Comparison of ENCODE assay signal across 8 cellular contexts in genomic region chr10:87503892-87504291, GRCh38. TPM values are rescaled to one million over a fixed set of nuclear protein-coding genes. Genes with fewer than 3 reads are reported as not detected.
A peak's percentile ranks its signal among the peaks of the same experiment; 100 is the strongest.
DNase-seq lines count a peak whose midpoint lies in the region; ATAC-seq and TF ChIP-seq lines count a peak whose summit lies in the region.

No MANE protein-coding gene starts in this region.

- H3K4me3 ChIP-seq in GM12864 (ENCODE audit: low read depth, low read length) (peak overlapping the region; percentile 75; the same call in 1 of the 2 replicates), SK-N-MC (peak overlapping the region; percentile 83), skeletal muscle satellite cell (ENCODE audit: low read length) (peak overlapping the region; percentile 91)

- H3K9ac ChIP-seq in SK-N-MC (ENCODE audit: insufficient read length) = peak overlapping the region; percentile 26
- H3K9ac ChIP-seq in skeletal muscle satellite cell (ENCODE audit: low read depth, low read length) = peak overlapping the region; percentile 85

- no peaks in the 10 kb centered on the region for H3K9me3 ChIP-seq in SK-N-MC (ENCODE audit: low read depth, low read length)
- H3K9me3 ChIP-seq in skeletal muscle satellite cell (replicated peaks; ENCODE audit: low read length) = no peaks in the 10 kb centered on the region

- ATAC-seq in HG02798 (IDR thresholded peaks at IDR 0.05; ENCODE audit: poor library complexity, unreplicated experiment) = no peak
- no peak for ATAC-seq in HG03571 (IDR thresholded peaks at IDR 0.05; ENCODE audit: unreplicated experiment)
- no peak for ATAC-seq in GM21786 (IDR thresholded peaks at IDR 0.05; ENCODE audit: unreplicated experiment)
- ATAC-seq in GM19463 (IDR thresholded peaks at IDR 0.05; ENCODE audit: unreplicated experiment) = no peak

- TF ChIP-seq CTCF in GM12864 (IDR thresholded peaks at IDR 0.05; ENCODE audit: low read depth, low read length, missing control alignments) = no peak

- no peaks in the 10 kb centered on the region for H3K27me3 ChIP-seq in skeletal muscle satellite cell (ENCODE audit: control insufficient read depth, insufficient read depth, low read length)

- H3K4me1 ChIP-seq in skeletal muscle satellite cell (ENCODE audit: control insufficient read depth, insufficient read depth, low read length) = peaks cover 23% of the 10 kb centered on the region

- DNase-seq in GM12864 (ENCODE audit: low read depth) = no peak
- DNase-seq in SK-N-MC (ENCODE audit: low read depth, low spot score) = no peak
- peak; percentile 41 for DNase-seq in fibroblast of peridontal ligament (ENCODE audit: extremely low read depth)

- H3K36me3 ChIP-seq in SK-N-MC (ENCODE audit: insufficient read depth, low read length) = peaks cover under 1% of the 10 kb centered on the region
- H3K36me3 ChIP-seq in skeletal muscle satellite cell (ENCODE audit: insufficient read depth, low read length) = peaks cover 3% of the 10 kb centered on the region

- H3K4me2 ChIP-seq in skeletal muscle satellite cell (ENCODE audit: low read length) = peak overlapping the region; percentile 88

- H3K27ac ChIP-seq in SK-N-MC = no peak overlapping the region

RNA-seq across cellular contexts. Expression of gene MINPP1, which starts 0.8 kb away (rescaled TPM):
- total RNA-seq in skeletal muscle satellite cell (2012; rRNA removed) = 28.6 and 30.4 TPM in 2 replicates
